In genomic region chr17:8138366-8138671, GRCh38 we compare ENCODE assay signal across 8 cellular contexts. TPM values are rescaled to one million over a fixed set of nuclear protein-coding genes. Genes with fewer than 3 reads are reported as not detected.
DNase-seq lines count a peak whose midpoint lies in the region; ATAC-seq and TF ChIP-seq lines count a peak whose summit lies in the region.

No MANE protein-coding gene starts in this region.

- H3K9me2 ChIP-seq in SU-DHL-6 (replicated peaks; ENCODE audit: insufficient read depth, low read length), result no peaks in the 10 kb centered on the region

- no peaks in the 10 kb centered on the region for H4K20me1 ChIP-seq in SU-DHL-6 (ENCODE audit: low read depth, low read length)

- H3K36me3 ChIP-seq in HAP-1 (replicated peaks) (peaks cover 27% of the 10 kb centered on the region), SU-DHL-6 (ENCODE audit: low read length) (no peaks in the 10 kb centered on the region), iPS-18a (ENCODE audit: control insufficient read depth, low read depth, low read length) (peaks cover 16% of the 10 kb centered on the region)

- H3K4me3 ChIP-seq in HAP-1 (peak overlapping the region; percentile 43), SU-DHL-6 (ENCODE audit: insufficient read depth, low read length, poor library complexity, severe bottlenecking) (no peak overlapping the region), iPS-18a (ENCODE audit: low read length) (peak overlapping the region; percentile 96)

- ATAC-seq in HG03108 (IDR thresholded peaks at IDR 0.05; ENCODE audit: unreplicated experiment), result no peak

- H3K4me1 ChIP-seq in HAP-1 (peaks cover 16% of the 10 kb centered on the region), iPS-18a (ENCODE audit: control insufficient read depth, low read depth, low read length) (no peaks in the 10 kb centered on the region)

- H2AFZ ChIP-seq in SU-DHL-6 (ENCODE audit: low read depth, low read length, severe bottlenecking), result peak overlapping the region; percentile 95

- H3K27ac ChIP-seq in SU-DHL-6 (ENCODE audit: low read depth, low read length) (no peak overlapping the region), iPS-18a (ENCODE audit: low read length) (no peak overlapping the region), substantia nigra (ENCODE audit: low read depth, low read length, poor library complexity, severe bottlenecking) (peak overlapping the region; percentile 92)

- H3K79me2 ChIP-seq in SU-DHL-6 (ENCODE audit: insufficient read depth, low read length), result no peaks in the 10 kb centered on the region

- TF ChIP-seq CTCF in SU-DHL-6 (IDR thresholded peaks at IDR 0.05; ENCODE audit: insufficient read depth, low read length, poor library complexity, severe bottlenecking), result no peak

- peak overlapping the region; percentile 68; the same call in 1 of the 2 replicates for H3K9ac ChIP-seq in SU-DHL-6 (ENCODE audit: low read length)
- H3K9ac ChIP-seq in iPS-18a (ENCODE audit: low read length), result peak overlapping the region; percentile 64

- in situ Hi-C loops in HAP-1 (cut with MboI; ENCODE audit: low sequenced_read_pairs), result no loop called here

- H3K9me3 ChIP-seq in HAP-1 (no peaks in the 10 kb centered on the region), SU-DHL-6 (ENCODE audit: insufficient read depth, low read length) (no peaks in the 10 kb centered on the region), iPS-18a (ENCODE audit: control insufficient read depth, low read depth, low read length) (no peaks in the 10 kb centered on the region)

- H3K4me2 ChIP-seq in SU-DHL-6 (ENCODE audit: low read depth, low read length, poor library complexity, severe bottlenecking), result peak overlapping the region; percentile 83

- peaks cover 4% of the 10 kb centered on the region; the same call in 1 of the 2 replicates for H3F3A ChIP-seq in SU-DHL-6 (ENCODE audit: insufficient read depth)

- no peaks in the 10 kb centered on the region for H3K27me3 ChIP-seq in HAP-1 (ENCODE audit: low read depth)
- no peaks in the 10 kb centered on the region for H3K27me3 ChIP-seq in SU-DHL-6 (ENCODE audit: low read length)
- peaks cover 14% of the 10 kb centered on the region for H3K27me3 ChIP-seq in iPS-18a (ENCODE audit: control insufficient read depth, insufficient read depth, low read length)

- DNase-seq in HAP-1 (ENCODE audit: low spot score in 2 of 2) (no peak), substantia nigra (lab: John Stamatoyannopoulos, UW) (no peak), mucosa of gallbladder (ENCODE audit: low spot score) (no peak), dermis blood vessel endothelial cell (no peak)
- no peak for DNase-seq in activated CD4-positive, alpha-beta T cell treated with anti-CD3 and anti-CD28 coated beads for 4 hours

RNA-seq across cellular contexts. Expression of gene PER1, which starts 13.9 kb away (rescaled TPM):
- 123 TPM for total RNA-seq in mucosa of gallbladder
- total RNA-seq in dermis blood vessel endothelial cell, result 7.7 and 18.7 TPM in 2 replicates

RNA-seq across cellular contexts. Expression of gene HES7, which starts 14.4 kb away (rescaled TPM):
- total RNA-seq in mucosa of gallbladder, result 0.78 TPM
- 0.09 TPM in 1 of 2 replicates, not detected in the other for total RNA-seq in dermis blood vessel endothelial cell

RNA-seq across cellular contexts. Expression of gene ALOXE3, which starts 20.0 kb away (rescaled TPM):
- total RNA-seq in mucosa of gallbladder, result not detected
- total RNA-seq in dermis blood vessel endothelial cell, result 0.05 TPM in 1 of 2 replicates, not detected in the other

RNA-seq across cellular contexts. Expression of gene VAMP2, which starts 24.4 kb away (rescaled TPM):
- total RNA-seq in mucosa of gallbladder, result 73.8 TPM
- total RNA-seq in dermis blood vessel endothelial cell, result 4.4 and 5.2 TPM in 2 replicates

RNA-seq across cellular contexts. Expression of gene TMEM107, which starts 37.9 kb away (rescaled TPM):
- total RNA-seq in mucosa of gallbladder (22.5 TPM), dermis blood vessel endothelial cell (13.0 and 17.5 TPM in 2 replicates)
